Comparison of ENCODE assay signal across 22 cellular contexts in genomic region chrX:2321411-2321810, GRCh38.
DNase-seq lines count a peak whose midpoint lies in the region; ATAC-seq and TF ChIP-seq lines count a peak whose summit lies in the region.
"Had no signal": no experiment of that assay in that cellular context is flagged by ENCODE, and none has a peak within 500 bp of the region (broad histone marks: within the 10 kb centered on the region; RNA-seq: fewer than 3 reads in every experiment).

No MANE protein-coding gene starts in this region.

- ATAC-seq in Right ventricle myocardium superior (ENCODE audit: poor library complexity) = peak; percentile 29
- peak; percentile 4 for ATAC-seq in left lobe of liver
- ATAC-seq in mucosa of descending colon = no peak
- ATAC-seq: activated CD4-positive, alpha-beta T cell treated with anti-CD3 and anti-CD28 coated beads for 36 hours; activated T-cell treated with anti-CD3 and anti-CD28 coated beads, Interleukin-2, amount 50 U/mL, for 4 hours; naive thymus-derived CD8-positive, alpha-beta T cell; stimulated activated effector memory CD8-positive, alpha-beta T cell treated with anti-CD3 and anti-CD28 coated beads, Interleukin-12 subunit alpha, Interleukin-12 subunit beta, amount 100 ng/mL, for 72 hours had no signal

- intact Hi-C loops in Right ventricle myocardium superior (cut with DNase I) (no loop called here), cardiac septum (cut with DNase I) (loop anchor here (2.0 to 10.0 kb wide), 2 partner anchors 21 to 927 kb away; partner anchors contain the start of gene SLC25A6), mucosa of descending colon (cut with DNase I, micrococcal nuclease) (no loop called here), esophagus squamous epithelium (cut with DNase I) (no loop called here)

- H3K4me3 ChIP-seq in parathyroid adenoma (ENCODE audit: low read depth, low read length) (no peak overlapping the region), mucosa of descending colon (no peak overlapping the region), esophagus squamous epithelium (no peak overlapping the region)
- H3K4me3 ChIP-seq: thoracic aorta had no signal

- H3K27ac ChIP-seq in parathyroid adenoma = peak overlapping the region; percentile 63
- peak overlapping the region in 1 of 4 donors; percentile 70 for H3K27ac ChIP-seq in esophagus squamous epithelium
- H3K27ac ChIP-seq: thoracic aorta had no signal

- 77 to 84% methylated on average over 9 of the region's 9 CpGs for WGBS in esophagus squamous epithelium, 2 donors

- TF ChIP-seq CTCF in parathyroid adenoma (IDR thresholded peaks at IDR 0.05) (no peak), mucosa of descending colon (IDR thresholded peaks at IDR 0.05) (no peak), esophagus squamous epithelium (IDR thresholded peaks at IDR 0.05) (no peak)

- H3K36me3 ChIP-seq in parathyroid adenoma (ENCODE audit: control insufficient read depth, insufficient read depth, low read length) (no peaks in the 10 kb centered on the region), mucosa of descending colon (ENCODE audit: low read depth) (no peaks in the 10 kb centered on the region), esophagus squamous epithelium (no peaks in the 10 kb centered on the region)
- H3K36me3 ChIP-seq: thoracic aorta had no signal

- H3K27me3 ChIP-seq in parathyroid adenoma (ENCODE audit: control insufficient read depth, insufficient read depth, low read length) = no peaks in the 10 kb centered on the region
- no peaks in the 10 kb centered on the region for H3K27me3 ChIP-seq in esophagus squamous epithelium

- H3K9me3 ChIP-seq in parathyroid adenoma (ENCODE audit: control insufficient read depth, low read length) (no peaks in the 10 kb centered on the region), mucosa of descending colon (no peaks in the 10 kb centered on the region), esophagus squamous epithelium (no peaks in the 10 kb centered on the region)
- H3K9me3 ChIP-seq: thoracic aorta had no signal

- H3K9ac ChIP-seq in parathyroid adenoma = no peak overlapping the region

- no peaks in the 10 kb centered on the region for H3K4me1 ChIP-seq in parathyroid adenoma
- no peaks in the 10 kb centered on the region for H3K4me1 ChIP-seq in mucosa of descending colon (ENCODE audit: low read depth)
- H3K4me1 ChIP-seq in esophagus squamous epithelium = peaks cover 0 to 10% (median 5%) of the 10 kb centered on the region in 3 donors

- no peaks in the 10 kb centered on the region for H3K79me2 ChIP-seq in parathyroid adenoma

- no peak overlapping the region for H3K4me2 ChIP-seq in parathyroid adenoma (ENCODE audit: low read length)

- H2AFZ ChIP-seq in parathyroid adenoma = no peak overlapping the region

- TF ChIP-seq POLR2A in esophagus squamous epithelium (IDR thresholded peaks at IDR 0.05) = no peak

- no peak for DNase-seq in Right ventricle myocardium superior
- no peak for DNase-seq in cardiac septum (ENCODE audit: low spot score)
- DNase-seq in left lobe of liver (ENCODE audit: low spot score) = no peak
- no peak for DNase-seq in mucosa of descending colon
- no peak for DNase-seq in kidney tubule cell (ENCODE audit: low spot score)
- DNase-seq in esophagus squamous epithelium (lab: John Stamatoyannopoulos, UW) = no peak
- no peak for DNase-seq in activated CD4-positive, alpha-beta T cell treated with anti-CD3 and anti-CD28 coated beads, Interleukin-2, amount 50 U/mL, for 4 hours
- DNase-seq: activated CD4-positive, alpha-beta T cell treated with anti-CD3 and anti-CD28 coated beads for 36 hours; activated naive CD4-positive, alpha-beta T cell treated with anti-CD3 and anti-CD28 coated beads for 36 hours; activated T-cell treated with anti-CD3 and anti-CD28 coated beads, Interleukin-2, amount 50 U/mL, for 4 hours; amniotic stem cell; Calu3; cortex of kidney; naive thymus-derived CD8-positive, alpha-beta T cell; NCI-H1048; NCI-H187; NCI-H69; stimulated activated CD4-positive, alpha-beta T cell treated with anti-CD3 and anti-CD28 coated beads, Interleukin-2, amount 100 ng/mL, for 24 hours; SW 1271 had no signal
